Comparison of ENCODE assay signal across 18 cellular contexts in genomic region chr2:118849226-118850170, GRCh38. TPM values are rescaled to one million over a fixed set of nuclear protein-coding genes. Genes with fewer than 3 reads are reported as not detected.
DNase-seq lines count a peak whose midpoint lies in the region; TF ChIP-seq lines count a peak whose summit lies in the region.
"Had no signal": no experiment of that assay in that cellular context is flagged by ENCODE, and none has a peak within 500 bp of the region (broad histone marks: within the 10 kb centered on the region; RNA-seq: fewer than 3 reads in every experiment).

No MANE protein-coding gene starts in this region.

- peak overlapping the region; percentile 63 for H3K27ac Mint-ChIP-seq in activated T-cell treated with anti-CD3 and anti-CD28 coated beads, Interleukin-2, amount 50 U/mL, for 24 hours
- H3K27ac Mint-ChIP-seq in IgD-negative memory B cell, result peak overlapping the region in 2 of 3 donors; percentile 74 to 90
- H3K27ac Mint-ChIP-seq: HFFc6, immature natural killer cell had no signal

- H3K4me1 Mint-ChIP-seq in activated T-cell treated with anti-CD3 and anti-CD28 coated beads, Interleukin-2, amount 50 U/mL, for 24 hours (ENCODE audit: low read depth), result peaks cover 42% of the 10 kb centered on the region
- peaks cover 0 to 8% (median 5%) of the 10 kb centered on the region in 3 donors for H3K4me1 Mint-ChIP-seq in IgD-negative memory B cell

- peak overlapping the region; percentile 44 for H3K4me3 ChIP-seq in iPS-18a (ENCODE audit: low read length)
- H3K4me3 ChIP-seq: ovary, Peyer's patch had no signal

- no peaks in the 10 kb centered on the region for H3K9me3 Mint-ChIP-seq in activated T-cell treated with anti-CD3 and anti-CD28 coated beads, Interleukin-2, amount 50 U/mL, for 24 hours
- peaks cover 0 to 6% (median 0%) of the 10 kb centered on the region in 3 donors for H3K9me3 Mint-ChIP-seq in IgD-negative memory B cell
- H3K9me3 Mint-ChIP-seq: HFFc6 had no signal

- H3K36me3 Mint-ChIP-seq in activated T-cell treated with anti-CD3 and anti-CD28 coated beads, Interleukin-2, amount 50 U/mL, for 24 hours (ENCODE audit: low read depth), result no peaks in the 10 kb centered on the region
- H3K36me3 Mint-ChIP-seq in IgD-negative memory B cell, result no peaks in the 10 kb centered on the region

- H3K27me3 Mint-ChIP-seq in activated T-cell treated with anti-CD3 and anti-CD28 coated beads, Interleukin-2, amount 50 U/mL, for 24 hours, result peaks cover 89% of the 10 kb centered on the region
- H3K27me3 Mint-ChIP-seq in IgD-negative memory B cell, result peaks cover 70% of the 10 kb centered on the region

- H3K4me1 ChIP-seq in iPS-18a (ENCODE audit: control insufficient read depth, low read depth, low read length), result peaks cover 39% of the 10 kb centered on the region

- no peak overlapping the region for H3K9ac ChIP-seq in iPS-18a (ENCODE audit: low read length)

- H3K4me3 Mint-ChIP-seq in activated T-cell treated with anti-CD3 and anti-CD28 coated beads, Interleukin-2, amount 50 U/mL, for 24 hours, result no peak overlapping the region
- peak overlapping the region in 2 of 4 donors; percentile 75 to 88 for H3K4me3 Mint-ChIP-seq in IgD-negative memory B cell
- H3K4me3 Mint-ChIP-seq: HFFc6 had no signal

- H3K36me3 ChIP-seq in iPS-18a (ENCODE audit: control insufficient read depth, low read depth, low read length), result no peaks in the 10 kb centered on the region
- H3K36me3 ChIP-seq: ovary, Peyer's patch, spleen had no signal

- H3K27me3 ChIP-seq in iPS-18a (ENCODE audit: control insufficient read depth, insufficient read depth, low read length), result peaks cover 100% of the 10 kb centered on the region
- H3K27me3 ChIP-seq: ovary had no signal

- DNase-seq in activated T-cell treated with anti-CD3 and anti-CD28 coated beads, Interleukin-2, amount 50 U/mL, for 24 hours, result no peak
- DNase-seq in activated T-cell treated with anti-CD3 and anti-CD28 coated beads for 4 hours, result no peak
- DNase-seq in retina, result peak; percentile 72
- no peak for DNase-seq in erythroblast (lab: John Stamatoyannopoulos, UW)
- DNase-seq in SKM-1 treated with dmso at 0.1 percent for 144 hours (lab: John Stamatoyannopoulos, UW; ENCODE audit: unreplicated experiment), result no peak
- DNase-seq in EL, result no peak
- DNase-seq: activated CD4-positive, CD25-positive, alpha-beta regulatory T cell treated with anti-CD3 and anti-CD28 coated beads, Interleukin-2, amount 50 U/mL, for 72 hours; amniotic stem cell; foreskin melanocyte; HFFc6; immature natural killer cell; NCI-H2081; ovary; spleen; stimulated activated naive CD8-positive, alpha-beta T cell treated with anti-CD3 and anti-CD28 coated beads, Interleukin-15, Interleukin-2, amounts not matched to agents 100 U/mL and 50 U/mL, for 24 hours had no signal

- H3K9me3 ChIP-seq in iPS-18a (ENCODE audit: control insufficient read depth, low read depth, low read length), result no peaks in the 10 kb centered on the region
- H3K9me3 ChIP-seq: ovary, Peyer's patch, spleen had no signal

- H3K27ac ChIP-seq in iPS-18a (ENCODE audit: low read length), result no peak overlapping the region
- H3K27ac ChIP-seq: ovary, Peyer's patch, spleen had no signal

- no peak for TF ChIP-seq POLR2A in erythroblast (IDR thresholded peaks at IDR 0.05; ENCODE audit: low read length)

RNA-seq across cellular contexts. Expression of gene EN1, which starts 2.0 kb away (rescaled TPM):
- not detected for polyA plus RNA-seq in IgD-negative memory B cell
- polyA plus RNA-seq: immature natural killer cell, ovary, spleen had no signal
